18 cellular contexts compared by ENCODE assay signal in genomic region chr2:223820549-223820948, GRCh38. TPM values are rescaled to one million over a fixed set of nuclear protein-coding genes. Genes with fewer than 3 reads are reported as not detected.
A peak's percentile ranks its signal among the peaks of the same experiment; 100 is the strongest.
DNase-seq lines count a peak whose midpoint lies in the region; ATAC-seq and TF ChIP-seq lines count a peak whose summit lies in the region.
"Had no signal": no experiment of that assay in that cellular context is flagged by ENCODE, and none has a peak within 500 bp of the region (broad histone marks: within the 10 kb centered on the region; RNA-seq: fewer than 3 reads in every experiment).

No MANE protein-coding gene starts in this region.

- H3K27me3 ChIP-seq in GM23338 (ENCODE audit: insufficient read depth) (no peaks in the 10 kb centered on the region), RWPE2 (ENCODE audit: insufficient read depth, poor library complexity, severe bottlenecking) (no peaks in the 10 kb centered on the region)
- H3K27me3 ChIP-seq: BLaER1, SJSA1 had no signal

- no peaks in the 10 kb centered on the region for H3K9me3 Mint-ChIP-seq in GM23338
- peaks cover 4% of the 10 kb centered on the region for H3K9me3 Mint-ChIP-seq in stimulated activated memory B cell treated with anti-CD40 and anti-IgM and Interleukin-4, amounts not matched to agents 10 μg/mL and 1 μg/mL and 100 μg/mL, for 72 hours
- H3K9me3 Mint-ChIP-seq: CD8-positive, alpha-beta memory T cell had no signal

- no peak for ATAC-seq in GM23338
- ATAC-seq in RWPE2 (ENCODE audit: low read depth) = no peak
- no peak for ATAC-seq in stimulated activated memory B cell treated with anti-CD40 and anti-IgM and Interleukin-4, amounts not matched to agents 10 μg/mL and 1 μg/mL and 100 μg/mL, for 72 hours
- no peak for ATAC-seq in GM19455 (IDR thresholded peaks at IDR 0.05; ENCODE audit: unreplicated experiment)
- no peak for ATAC-seq in GM21717 (IDR thresholded peaks at IDR 0.05; ENCODE audit: unreplicated experiment)

- H3K27ac Mint-ChIP-seq in GM23338 = peak overlapping the region; percentile 6; the same call in 1 of the 2 replicates
- peak overlapping the region; percentile 24 for H3K27ac Mint-ChIP-seq in stimulated activated memory B cell treated with anti-CD40 and anti-IgM and Interleukin-4, amounts not matched to agents 10 μg/mL and 1 μg/mL and 100 μg/mL, for 72 hours

- H3K9me2 ChIP-seq in GM23338 (ENCODE audit: insufficient read depth) = no peaks in the 10 kb centered on the region

- no peak overlapping the region for H2AFZ ChIP-seq in GM23338

- peaks cover 38% of the 10 kb centered on the region for H3K79me2 ChIP-seq in GM23338 (replicated peaks; ENCODE audit: insufficient read depth)

- H3K4me1 Mint-ChIP-seq in GM23338 = peaks cover 12% of the 10 kb centered on the region
- H3K4me1 Mint-ChIP-seq in stimulated activated memory B cell treated with anti-CD40 and anti-IgM and Interleukin-4, amounts not matched to agents 10 μg/mL and 1 μg/mL and 100 μg/mL, for 72 hours = peaks cover 73% of the 10 kb centered on the region
- H3K4me1 Mint-ChIP-seq: CD8-positive, alpha-beta memory T cell had no signal

- TF ChIP-seq CTCF in GM23338 (conservative IDR thresholded peaks at IDR 0.05; ENCODE audit: low read depth in 2 of 2) = no peak
- no peak for TF ChIP-seq CTCF in RWPE2 (IDR thresholded peaks at IDR 0.05; ENCODE audit: poor library complexity, severe bottlenecking)
- no peak for TF ChIP-seq CTCF in fibroblast of pulmonary artery (IDR thresholded peaks at IDR 0.05; ENCODE audit: low read length, missing control alignments)

- H3K4me3 Mint-ChIP-seq in GM23338 = no peak overlapping the region
- no peak overlapping the region for H3K4me3 Mint-ChIP-seq in stimulated activated memory B cell treated with anti-CD40 and anti-IgM and Interleukin-4, amounts not matched to agents 10 μg/mL and 1 μg/mL and 100 μg/mL, for 72 hours
- H3K4me3 Mint-ChIP-seq: CD8-positive, alpha-beta memory T cell had no signal

- H3K36me3 Mint-ChIP-seq in GM23338 (ENCODE audit: low read depth) = no peaks in the 10 kb centered on the region
- H3K36me3 Mint-ChIP-seq in stimulated activated memory B cell treated with anti-CD40 and anti-IgM and Interleukin-4, amounts not matched to agents 10 μg/mL and 1 μg/mL and 100 μg/mL, for 72 hours = peaks cover 60% of the 10 kb centered on the region
- H3K36me3 Mint-ChIP-seq: CD8-positive, alpha-beta memory T cell had no signal

- H3K4me3 ChIP-seq in GM23338 = no peak overlapping the region
- no peak overlapping the region for H3K4me3 ChIP-seq in RWPE2 (ENCODE audit: severe bottlenecking)
- no peak overlapping the region for H3K4me3 ChIP-seq in fibroblast of pulmonary artery (replicated peaks; ENCODE audit: low read depth, low read length)
- H3K4me3 ChIP-seq: BLaER1, SJSA1 had no signal

- 0 out of 2 replicates have a peak, but pooled peaks cover 4% of the 10 kb centered on the region for H4K20me1 ChIP-seq in GM23338 (replicated peaks; ENCODE audit: insufficient read depth)
- H4K20me1 ChIP-seq: BLaER1 had no signal

- H3K4me1 ChIP-seq in GM23338 (ENCODE audit: insufficient read depth) (peaks cover 17% of the 10 kb centered on the region; the same call in 1 of the 2 replicates), RWPE2 (ENCODE audit: insufficient read depth, poor library complexity, severe bottlenecking) (peaks cover 28% of the 10 kb centered on the region)

- H3K36me3 ChIP-seq in GM23338 (ENCODE audit: insufficient read depth) (no peaks in the 10 kb centered on the region), RWPE2 (ENCODE audit: low read depth) (no peaks in the 10 kb centered on the region)
- H3K36me3 ChIP-seq: BLaER1 had no signal

- H3K27ac ChIP-seq in GM23338 (ENCODE audit: low read depth) = no peak overlapping the region
- H3K27ac ChIP-seq in RWPE2 (ENCODE audit: poor library complexity, severe bottlenecking) = peak overlapping the region; percentile 18
- H3K27ac ChIP-seq: BLaER1, KMS-11, RWPE1, SJSA1 had no signal

- no peaks in the 10 kb centered on the region for H3K9me3 ChIP-seq in RWPE2 (ENCODE audit: severe bottlenecking)
- H3K9me3 ChIP-seq: BLaER1, SJSA1 had no signal

- no peaks in the 10 kb centered on the region for H3F3A ChIP-seq in GM23338 (replicated peaks; ENCODE audit: low read depth)

- H3K4me2 ChIP-seq in GM23338 = no peak overlapping the region
- H3K4me2 ChIP-seq: BLaER1, KMS-11 had no signal

- DNase-seq in GM23338 (ENCODE audit: low spot score) (no peak), RWPE2 (ENCODE audit: low spot score) (no peak), fibroblast of pulmonary artery (ENCODE audit: low read depth) (peak; percentile 61), AG20443 (ENCODE audit: low spot score) (no peak)
- DNase-seq: CD8-positive, alpha-beta memory T cell; DMS153; NCI-H1105; NCI-H187 treated with DMSO at 0.1 percent for 48 hours; NCI-H2171; NCI-H510A; NCI-H82 had no signal

- no peaks in the 10 kb centered on the region for H3K27me3 Mint-ChIP-seq in GM23338 (ENCODE audit: insufficient read depth, low read depth, poor library complexity)
- no peaks in the 10 kb centered on the region for H3K27me3 Mint-ChIP-seq in stimulated activated memory B cell treated with anti-CD40 and anti-IgM and Interleukin-4, amounts not matched to agents 10 μg/mL and 1 μg/mL and 100 μg/mL, for 72 hours
- H3K27me3 Mint-ChIP-seq: CD8-positive, alpha-beta memory T cell had no signal

TF ChIP-seq in GM23338, 12 proteins besides CTCF, POLR2A, EP300 and RAD21 (continues in another document):
- TF ChIP-seq EZH2phosphoT487 (IDR thresholded peaks at IDR 0.05; ENCODE audit: unreplicated experiment) (no peak), ZNF462 (CRISPR knock-in tag; IDR thresholded peaks at IDR 0.05) (no peak), ZNF331 (CRISPR knock-in tag; IDR thresholded peaks at IDR 0.05; ENCODE audit: low read depth) (no peak), ZNF114 (CRISPR knock-in tag; IDR thresholded peaks at IDR 0.05) (no peak), STAT1 (IDR thresholded peaks at IDR 0.05; ENCODE audit: unreplicated experiment) (no peak)

RNA-seq across cellular contexts. Expression of gene AP1S3, which starts 16.8 kb away (rescaled TPM):
- total RNA-seq in GM23338 (2014; rRNA removed; shearing (Covaris generic)) = 25.5 and 26.2 TPM in 2 replicates
- 7.3 and 8.8 TPM in 2 replicates for polyA plus RNA-seq in GM23338 (2016; fragmentation: Nextera tagmentation; extraction: Ambion mirVana)
